Comparison of ENCODE assay signal across 1 cellular context in the genomic region with DNA sequence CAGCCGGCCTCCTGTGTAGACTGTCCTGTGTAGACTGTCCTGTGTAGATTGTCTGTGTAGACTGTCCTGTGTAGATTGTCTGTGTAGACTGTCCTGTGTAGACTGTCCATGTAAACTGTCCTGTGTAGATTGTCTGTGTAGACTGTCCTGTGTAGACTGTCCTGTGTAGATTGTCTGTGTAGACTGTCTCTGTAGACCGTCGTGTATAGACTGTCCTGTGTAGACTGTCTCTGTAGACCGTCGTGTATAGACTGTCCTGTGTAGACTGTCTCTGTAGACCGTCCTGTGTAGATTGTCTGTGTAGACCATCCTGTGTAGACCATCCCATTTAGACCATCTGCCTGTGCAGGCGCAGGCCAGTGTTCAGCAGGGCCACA.
A peak's percentile ranks its signal among the peaks of the same experiment; 100 is the strongest.
TF ChIP-seq lines count a peak whose summit lies in the region.

No MANE protein-coding gene starts in this region.

TF ChIP-seq in GM12878, 131 proteins besides CTCF, POLR2A, EP300 and RAD21:
- peak; percentile 83 for TF ChIP-seq ZSCAN29 (IDR thresholded peaks at IDR 0.05)
TF ChIP-seq in GM12878: peak in this region for 1; not testable (repeated sequence) for 130.
